ENCODE assay signal across 8 cellular contexts in the genomic region with DNA sequence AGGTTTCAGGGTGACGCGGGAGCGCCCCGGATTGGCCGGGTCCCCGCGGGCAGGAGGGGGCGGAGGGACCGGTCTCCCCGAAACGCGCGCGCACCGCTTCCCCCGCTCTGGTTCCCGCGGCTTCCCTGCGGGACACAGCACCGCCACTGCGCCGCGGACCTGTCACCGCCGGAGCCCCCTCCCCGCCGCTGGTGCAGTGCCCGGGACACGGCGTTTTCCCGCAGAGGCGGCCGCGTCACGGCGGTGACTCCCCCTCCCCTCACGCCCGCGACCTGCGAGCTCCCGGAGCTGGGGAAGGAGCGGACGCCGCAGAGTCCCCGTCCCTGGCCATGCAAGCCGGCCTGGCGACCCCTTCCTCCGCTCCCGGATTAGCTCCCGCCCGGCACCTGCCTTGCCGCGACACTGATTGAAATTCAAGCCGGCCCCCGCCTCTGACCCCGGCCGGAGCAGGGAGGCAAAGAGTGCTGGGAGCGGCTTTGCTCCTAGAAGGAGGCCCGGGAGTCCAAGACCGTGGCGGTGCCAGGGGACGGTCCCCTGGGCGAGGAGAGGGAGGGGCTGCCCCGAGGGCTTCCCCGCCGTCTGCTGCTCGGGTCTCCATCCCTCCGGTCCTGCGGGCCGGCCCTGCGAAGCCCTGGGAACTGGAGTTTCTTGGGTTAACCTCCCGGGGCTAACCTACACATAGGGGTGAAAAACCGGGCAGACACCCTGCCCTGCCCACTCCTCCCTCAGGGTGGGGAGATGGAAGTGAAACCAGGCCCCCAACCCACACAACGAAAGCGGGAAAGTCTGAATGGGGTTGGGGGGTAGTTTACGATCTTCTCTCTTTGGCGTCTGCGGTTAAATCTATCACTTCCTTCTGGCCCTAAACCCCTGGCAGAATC. TPM values are rescaled to one million over a fixed set of nuclear protein-coding genes. Genes with fewer than 3 reads are reported as not detected.
DNase-seq lines count a peak whose midpoint lies in the region; ATAC-seq and TF ChIP-seq lines count a peak whose summit lies in the region.

No MANE protein-coding gene starts in this region.

- peak; percentile 83 for DNase-seq in H7
- peak in 9 of 34 experiments; percentile 6 to 29 (median 11) for DNase-seq in T-cell
- no peak for DNase-seq in effector memory CD4-positive, alpha-beta T cell
- DNase-seq in KG1 (lab: John Stamatoyannopoulos, UW) = no peak
- no peak for DNase-seq in NCI-H2171 (lab: John Stamatoyannopoulos, UW)
- no peak for DNase-seq in foreskin keratinocyte
- DNase-seq in cerebellar cortex (ENCODE audit: low spot score) = no peak

- H3K9me3 Mint-ChIP-seq in T-cell = no peaks in the 10 kb centered on the region
- no peaks in the 10 kb centered on the region for H3K9me3 Mint-ChIP-seq in nephron

- H3K4me1 Mint-ChIP-seq in T-cell (peaks cover 19 to 23% (median 21%) of the 10 kb centered on the region in 3 donors), nephron (peaks cover 24% of the 10 kb centered on the region)

- H3K36me3 Mint-ChIP-seq in T-cell = no peaks in the 10 kb centered on the region
- H3K36me3 Mint-ChIP-seq in nephron (ENCODE audit: low read depth) = no peaks in the 10 kb centered on the region

- no peak overlapping the region for H3K27ac ChIP-seq in effector memory CD4-positive, alpha-beta T cell (ENCODE audit: insufficient read depth, low read length, poor library complexity, severe bottlenecking)
- H3K27ac ChIP-seq in foreskin keratinocyte = no peak overlapping the region

- peak in 3 of 4 experiments; percentile 39 to 54 (median 44) for ATAC-seq in T-cell (replicated peaks in 1 of 4)
- ATAC-seq in foreskin keratinocyte = no peak

- peak overlapping the region; percentile 75 for H3K4me3 ChIP-seq in H7 (ENCODE audit: insufficient read depth, low read depth, low read length)
- H3K4me3 ChIP-seq in effector memory CD4-positive, alpha-beta T cell (ENCODE audit: insufficient read depth, low read depth, low read length, poor library complexity, severe bottlenecking) = peak overlapping the region; percentile 65

- no peaks in the 10 kb centered on the region for H3K9me3 ChIP-seq in effector memory CD4-positive, alpha-beta T cell (ENCODE audit: control insufficient read depth, low read length)

- no peak overlapping the region for H3K27ac Mint-ChIP-seq in T-cell
- H3K27ac Mint-ChIP-seq in nephron = no peak overlapping the region

- POLR2A ChIA-PET in T-cell (lab: Charles Lee) = no interaction called here

- H3K27me3 Mint-ChIP-seq in T-cell (peaks cover 42 to 63% of the 10 kb centered on the region in 2 donors), nephron (ENCODE audit: low read depth) (peaks cover 90% of the 10 kb centered on the region)

- TF ChIP-seq CTCF in nephron (IDR thresholded peaks at IDR 0.05; ENCODE audit: unreplicated experiment in 3 of 3) (no peak), foreskin keratinocyte (conservative IDR thresholded peaks at IDR 0.05) (no peak)

- no peaks in the 10 kb centered on the region for H3K36me3 ChIP-seq in H7 (replicated peaks; ENCODE audit: control insufficient read depth, insufficient read depth, low read length)
- no peaks in the 10 kb centered on the region for H3K36me3 ChIP-seq in effector memory CD4-positive, alpha-beta T cell (ENCODE audit: control insufficient read depth, insufficient read depth, low read length)

- CTCF ChIA-PET in T-cell (lab: Charles Lee) = no interaction called here

- H3K4me3 Mint-ChIP-seq in T-cell = peak overlapping the region; percentile 72 to 84 (median 79)
- H3K4me3 Mint-ChIP-seq in nephron = peak overlapping the region; percentile 80 to 84 (median 80)

- H3K27me3 ChIP-seq in H7 (ENCODE audit: control insufficient read depth, insufficient read depth, low read length) (peaks cover 52% of the 10 kb centered on the region), foreskin keratinocyte (peaks cover 96% of the 10 kb centered on the region)
- peaks cover 28% of the 10 kb centered on the region for H3K27me3 ChIP-seq in effector memory CD4-positive, alpha-beta T cell (replicated peaks; ENCODE audit: control insufficient read depth, insufficient read depth, low read length, poor library complexity, severe bottlenecking)

- H3K4me1 ChIP-seq in effector memory CD4-positive, alpha-beta T cell (ENCODE audit: control insufficient read depth, insufficient read depth, low read length, poor library complexity, severe bottlenecking) = peaks cover 21% of the 10 kb centered on the region
- H3K4me1 ChIP-seq in foreskin keratinocyte = no peaks in the 10 kb centered on the region

RNA-seq across cellular contexts. Expression of a gene that starts 1.0 kb away (rescaled TPM):
- total RNA-seq in H7 (2014; rRNA removed; shearing (Covaris generic)) = 5.8 and 8.5 TPM in 2 replicates
- under 1 TPM in 1 of 5 donors, not detected in 4; 0.07 TPM for total RNA-seq in T-cell
- total RNA-seq in foreskin keratinocyte = 0.03 TPM in 1 of 2 replicates, not detected in the other
- polyA plus RNA-seq in foreskin keratinocyte = 0.02 TPM in 1 of 2 replicates, not detected in the other
